30 cellular contexts compared by ENCODE assay signal in the genomic region with DNA sequence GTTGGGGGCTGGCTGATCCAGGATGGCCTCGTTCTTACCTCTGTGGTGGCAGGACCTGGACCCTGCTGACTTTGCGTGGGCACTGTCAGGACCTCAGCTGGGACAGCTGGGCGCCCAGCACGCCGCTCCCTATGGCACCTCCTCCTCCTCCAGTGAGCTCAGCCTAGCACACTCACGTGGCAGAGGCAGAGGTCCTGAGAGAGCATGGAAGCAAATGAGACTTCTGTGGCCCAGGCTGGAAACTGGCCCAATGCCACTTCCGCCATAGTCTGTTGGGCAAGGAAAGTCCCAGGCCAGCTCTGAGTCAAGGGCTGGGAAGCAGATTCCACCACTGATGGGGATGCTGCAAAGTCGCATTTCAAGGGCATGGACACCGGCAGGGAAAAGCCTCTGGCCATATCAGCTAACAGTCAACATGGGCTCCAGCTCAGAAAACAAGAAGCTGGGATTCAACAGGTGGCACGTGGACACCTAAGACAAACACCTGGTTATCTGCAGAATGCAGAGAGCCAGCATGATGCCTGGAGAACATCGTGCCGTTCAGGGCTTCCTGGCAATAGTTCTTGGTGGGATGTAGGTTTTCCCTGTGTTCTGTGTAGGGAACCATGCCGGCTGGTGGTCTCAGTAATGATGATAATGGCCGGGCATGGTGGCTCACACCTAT. TPM values are rescaled to one million over a fixed set of nuclear protein-coding genes. Genes with fewer than 3 reads are reported as not detected.
DNase-seq lines count a peak whose midpoint lies in the region; ATAC-seq and TF ChIP-seq lines count a peak whose summit lies in the region.
"Had no signal": no experiment of that assay in that cellular context is flagged by ENCODE, and none has a peak within 500 bp of the region (broad histone marks: within the 10 kb centered on the region; RNA-seq: fewer than 3 reads in every experiment).

No MANE protein-coding gene starts in this region.

- ATAC-seq in HG03432 (IDR thresholded peaks at IDR 0.05; ENCODE audit: unreplicated experiment) = no peak
- ATAC-seq: body of pancreas; left lobe of liver; stimulated activated effector memory CD8-positive, alpha-beta T cell treated with anti-CD3 and anti-CD28 coated beads, Interleukin-12 subunit alpha, Interleukin-12 subunit beta, amount 100 ng/mL, for 72 hours had no signal

- DNase-seq in A172 (ENCODE audit: low spot score) (peak; percentile 95), H4 (ENCODE audit: low spot score) (peak; percentile 65), NCI-H69 (lab: John Stamatoyannopoulos, UW) (peak; percentile 10), glomerular visceral epithelial cell (ENCODE audit: extremely low spot score) (peak; percentile 52), NK-92 (lab: John Stamatoyannopoulos, UW; ENCODE audit: unreplicated experiment) (no peak), dedifferentiated amniotic fluid mesenchymal stem cell (ENCODE audit: extremely low spot score) (no peak), tibial artery (no peak)
- DNase-seq: activated CD4-positive, alpha-beta T cell treated with anti-CD3 and anti-CD28 coated beads for 48 hours; activated naive CD4-positive, alpha-beta T cell; activated T-cell treated with anti-CD3 and anti-CD28 coated beads, Interleukin-2, amount 50 U/mL, for 48 hours; body of pancreas; C1 segment of cervical spinal cord; Calu3; foreskin fibroblast; HFFc6; mesendoderm; NCI-H1092; NCI-H2029; NK-92 treated with Interleukin-12 subunit alpha and Interleukin-12 subunit beta, amount 100 ng/mL, for 24 hours; spleen; stimulated activated CD4-positive, alpha-beta T cell treated with anti-CD3 and anti-CD28 coated beads, Interleukin-2, amount 100 ng/mL, for 48 hours had no signal

- no peak overlapping the region for H3K4me3 ChIP-seq in tibial artery
- H3K4me3 ChIP-seq: body of pancreas, SK-N-MC, spleen, vagina had no signal

- no peaks in the 10 kb centered on the region for H3K9me3 ChIP-seq in tibial artery
- H3K9me3 ChIP-seq: body of pancreas, vagina had no signal

- no peaks in the 10 kb centered on the region for H3K4me1 ChIP-seq in tibial artery
- H3K4me1 ChIP-seq: body of pancreas, spleen, vagina had no signal

- no peak overlapping the region for H3K27ac ChIP-seq in tibial artery
- H3K27ac ChIP-seq: body of pancreas, epithelial cell of prostate, RWPE1, SK-N-MC, spleen, vagina, VCaP had no signal

- no peak for TF ChIP-seq CTCF in tibial artery (IDR thresholded peaks at IDR 0.05)

- intact Hi-C loops in tibial artery (cut with DNase I; ENCODE audit: low total_unique reads) = no loop called here

- no peaks in the 10 kb centered on the region for H3K36me3 ChIP-seq in tibial artery
- H3K36me3 ChIP-seq: spleen, vagina had no signal

- H3K27me3 ChIP-seq in tibial artery = peaks cover 0 to 22% of the 10 kb centered on the region in 2 donors
- H3K27me3 ChIP-seq: body of pancreas, vagina had no signal

RNA-seq across cellular contexts. Expression of a gene that starts 16.7 kb away (rescaled TPM):
- not detected in 2 replicates for total RNA-seq in A172 (2014; rRNA removed; shearing (Covaris generic))
- total RNA-seq in H4 (2014; rRNA removed; shearing (Covaris generic)) = not detected in 2 replicates
- total RNA-seq: body of pancreas, Calu3, HFFc6, left lobe of liver, vagina had no signal

RNA-seq across cellular contexts. Expression of a gene that starts 26.9 kb away (rescaled TPM):
- total RNA-seq in A172 (2014; rRNA removed; shearing (Covaris generic)) = 61.5 and 64.7 TPM in 2 replicates
- total RNA-seq in H4 (2014; rRNA removed; shearing (Covaris generic)) = 94.2 and 144 TPM in 2 replicates

RNA-seq across cellular contexts. Expression of a gene that starts 27.3 kb away (rescaled TPM):
- total RNA-seq in A172 (2014; rRNA removed; shearing (Covaris generic)) = 1.6 TPM in 1 of 2 replicates, not detected in the other
- 2.9 and 8.6 TPM in 2 replicates for total RNA-seq in H4 (2014; rRNA removed; shearing (Covaris generic))
- total RNA-seq: vagina had no signal

RNA-seq across cellular contexts. Expression of a gene that starts 30.6 kb away (rescaled TPM):
- total RNA-seq in A172 (2014; rRNA removed; shearing (Covaris generic)) = 0.07 and 0.14 TPM in 2 replicates
- total RNA-seq in H4 (2014; rRNA removed; shearing (Covaris generic)) = 0.10 TPM in 2 replicates
- total RNA-seq: cerebellum, HFFc6, left lobe of liver, vagina had no signal

Comparison
In these comparisons a context has a peak if more than half of its experiments do, and no peak if none do; other contexts are left out.
1. DNase-seq: peak in A172 (single experiment), H4 (single experiment), NCI-H69 (single experiment) and glomerular visceral epithelial cell (single experiment); none in NK-92 (single experiment), dedifferentiated amniotic fluid mesenchymal stem cell (single experiment) and tibial artery (0 of 2).